25 cellular contexts compared by ENCODE assay signal in the genomic region with DNA sequence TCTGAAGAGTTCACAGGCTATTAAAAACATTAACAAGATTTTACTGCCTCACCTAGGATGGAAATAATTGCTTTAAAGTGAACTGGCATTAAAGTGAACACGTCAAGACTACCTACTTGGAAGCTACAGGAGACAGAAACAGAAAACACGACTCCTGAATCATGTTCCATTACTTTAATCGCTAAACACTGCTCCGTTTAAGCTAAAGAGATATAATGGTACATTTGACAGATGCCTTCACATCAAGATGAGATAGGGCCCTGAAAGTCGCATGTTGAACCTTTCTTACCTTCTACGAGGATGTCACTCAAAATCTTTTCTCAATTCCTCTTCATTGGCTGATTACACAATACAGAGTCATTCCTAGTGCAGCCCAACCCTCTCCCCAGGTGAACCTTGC.
"Had no signal": no experiment of that assay in that cellular context is flagged by ENCODE, and none has a peak within 500 bp of the region (broad histone marks: within the 10 kb centered on the region; RNA-seq: fewer than 3 reads in every experiment).

No MANE protein-coding gene starts in this region.

- H3K4me3 ChIP-seq: colonic mucosa, coronary artery, dorsolateral prefrontal cortex, esophagus muscularis mucosa, esophagus squamous epithelium, gastrocnemius medialis, gastroesophageal sphincter, heart left ventricle, heart right ventricle had no signal

- H3K27ac ChIP-seq: colonic mucosa, coronary artery, dorsolateral prefrontal cortex, epithelial cell of prostate, esophagus muscularis mucosa, esophagus squamous epithelium, foreskin keratinocyte, gastrocnemius medialis, gastroesophageal sphincter, heart left ventricle, heart right ventricle had no signal

- ATAC-seq: effector memory CD8-positive, alpha-beta T cell; esophagus mucosa; foreskin keratinocyte; gastrocnemius medialis; gastroesophageal sphincter; heart left ventricle; heart right ventricle had no signal

- H3K9me3 ChIP-seq: colonic mucosa, esophagus muscularis mucosa, esophagus squamous epithelium, gastrocnemius medialis, gastroesophageal sphincter, heart left ventricle, heart right ventricle had no signal

- H3K36me3 ChIP-seq: colonic mucosa, esophagus muscularis mucosa, esophagus squamous epithelium, gastrocnemius medialis, gastroesophageal sphincter, heart left ventricle, heart right ventricle had no signal

- H3K27ac Mint-ChIP-seq: dendritic cell treated with granulocyte-macrophage colony-stimulating factor and Interleukin-4, amounts not matched to agents 40 ng/mL and 50 ng/mL, for 4 days; effector memory CD8-positive, alpha-beta T cell; endodermal cell had no signal

- H3K4me3 Mint-ChIP-seq: dendritic cell treated with granulocyte-macrophage colony-stimulating factor and Interleukin-4, amounts not matched to agents 40 ng/mL and 50 ng/mL, for 4 days; effector memory CD8-positive, alpha-beta T cell; endodermal cell had no signal

- H3K4me1 ChIP-seq: colonic mucosa, esophagus muscularis mucosa, esophagus squamous epithelium, foreskin keratinocyte had no signal

- H3K27me3 ChIP-seq: colonic mucosa, dorsolateral prefrontal cortex, esophagus muscularis mucosa, esophagus squamous epithelium, foreskin keratinocyte, gastrocnemius medialis, gastroesophageal sphincter, heart left ventricle, heart right ventricle had no signal

- H3K9me3 Mint-ChIP-seq: dendritic cell treated with granulocyte-macrophage colony-stimulating factor and Interleukin-4, amounts not matched to agents 40 ng/mL and 50 ng/mL, for 4 days; effector memory CD8-positive, alpha-beta T cell; endodermal cell had no signal

- DNase-seq: colonic mucosa; cortex of kidney; dermis blood vessel endothelial cell; dorsolateral prefrontal cortex; effector CD4-positive, alpha-beta T cell; effector CD8-positive, alpha-beta T cell; effector memory CD4-positive, alpha-beta T cell; effector memory CD8-positive, alpha-beta T cell; endodermal cell; erythroblast; esophagus squamous epithelium; foreskin fibroblast; foreskin keratinocyte; foreskin melanocyte; gastrocnemius medialis; glutamatergic neuron; head of caudate nucleus; heart left ventricle; heart right ventricle had no signal
